ENCODE assay signal across 20 cellular contexts in the genomic region with DNA sequence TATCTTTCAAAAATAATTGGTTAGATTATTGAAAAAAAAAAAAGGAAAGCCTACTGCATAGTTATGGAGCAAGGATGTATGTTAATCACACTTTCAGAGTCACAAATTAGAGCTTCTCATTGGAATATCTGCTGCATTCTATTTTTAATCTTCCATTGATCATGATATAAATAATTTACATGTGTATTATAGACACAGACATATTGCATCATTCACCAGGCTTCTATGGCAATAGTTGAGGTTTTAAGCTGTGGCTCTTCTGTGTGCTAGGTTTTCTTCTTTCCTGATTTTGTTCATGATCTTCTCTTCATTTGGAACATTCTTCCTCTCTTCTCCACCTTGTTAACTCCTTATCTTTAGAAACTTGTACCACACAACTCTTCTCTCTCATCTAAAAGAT.
"Had no signal": no experiment of that assay in that cellular context is flagged by ENCODE, and none has a peak within 500 bp of the region (broad histone marks: within the 10 kb centered on the region; RNA-seq: fewer than 3 reads in every experiment).

No MANE protein-coding gene starts in this region.

- H3K27me3 Mint-ChIP-seq: activated CD8-positive, alpha-beta memory T cell treated with anti-CD3 and anti-CD28 coated beads, Interleukin-2, amount 10 ng/mL, durations not matched to agents 7 days and 5 days; activated naive CD4-positive, alpha-beta T cell treated with anti-CD3 and anti-CD28 coated beads, Interleukin-2, amount 50 U/mL, for 24 hours had no signal

- H3K27ac Mint-ChIP-seq: activated CD8-positive, alpha-beta memory T cell treated with anti-CD3 and anti-CD28 coated beads, Interleukin-2, amount 10 ng/mL, durations not matched to agents 7 days and 5 days; activated naive CD4-positive, alpha-beta T cell treated with anti-CD3 and anti-CD28 coated beads, Interleukin-2, amount 50 U/mL, for 24 hours; naive thymus-derived CD8-positive, alpha-beta T cell; stimulated activated effector memory CD8-positive, alpha-beta T cell treated with anti-CD3 and anti-CD28 coated beads, Interleukin-12 subunit alpha, Interleukin-12 subunit beta, amount 100 ng/mL, for 72 hours had no signal

- ATAC-seq: activated CD8-positive, alpha-beta memory T cell treated with anti-CD3 and anti-CD28 coated beads, Interleukin-2, amount 10 ng/mL, durations not matched to agents 7 days and 5 days; foreskin keratinocyte; left ventricle myocardium superior; naive thymus-derived CD8-positive, alpha-beta T cell; stimulated activated effector memory CD8-positive, alpha-beta T cell treated with anti-CD3 and anti-CD28 coated beads, Interleukin-12 subunit alpha, Interleukin-12 subunit beta, amount 100 ng/mL, for 72 hours had no signal

- DNase-seq: activated CD4-positive, alpha-beta T cell treated with anti-CD3 and anti-CD28 coated beads, Interleukin-2, amount 50 U/mL, for 48 hours; activated CD8-positive, alpha-beta memory T cell treated with anti-CD3 and anti-CD28 coated beads, Interleukin-2, amount 10 ng/mL, durations not matched to agents 7 days and 5 days; activated effector memory CD4-positive, alpha-beta T cell treated with Interleukin-2 at 50 U/mL for 16 hours; activated T-cell treated with anti-CD3 and anti-CD28 coated beads, Interleukin-2, amount 50 U/mL, for 1 hour; cortex of kidney; effector CD4-positive, alpha-beta T cell; foreskin keratinocyte; glutamatergic neuron; hypothalamus; kidney glomerular epithelial cell; left ventricle myocardium superior; mesenchymal stem cell; naive thymus-derived CD8-positive, alpha-beta T cell; thyroid gland; WERI-Rb-1 had no signal

- H3K27ac ChIP-seq: esophagus muscularis mucosa, foreskin keratinocyte, parathyroid adenoma, thyroid gland, WERI-Rb-1 had no signal

- H3K4me1 ChIP-seq: esophagus muscularis mucosa, foreskin keratinocyte, parathyroid adenoma, thyroid gland had no signal

- H3K79me2 ChIP-seq: parathyroid adenoma had no signal

- H3K36me3 ChIP-seq: esophagus muscularis mucosa, thyroid gland, WERI-Rb-1 had no signal

- H3K27me3 ChIP-seq: esophagus muscularis mucosa, foreskin keratinocyte, thyroid gland had no signal

- H3K36me3 Mint-ChIP-seq: stimulated activated effector memory CD8-positive, alpha-beta T cell treated with anti-CD3 and anti-CD28 coated beads, Interleukin-12 subunit alpha, Interleukin-12 subunit beta, amount 100 ng/mL, for 72 hours had no signal

- H3K9me3 ChIP-seq: thyroid gland had no signal

- H3K4me3 ChIP-seq: esophagus muscularis mucosa, thyroid gland had no signal

- H3K4me3 Mint-ChIP-seq: activated CD8-positive, alpha-beta memory T cell treated with anti-CD3 and anti-CD28 coated beads, Interleukin-2, amount 10 ng/mL, durations not matched to agents 7 days and 5 days; activated naive CD4-positive, alpha-beta T cell treated with anti-CD3 and anti-CD28 coated beads, Interleukin-2, amount 50 U/mL, for 24 hours; central memory CD8-positive, alpha-beta T cell; naive thymus-derived CD8-positive, alpha-beta T cell; stimulated activated effector memory CD8-positive, alpha-beta T cell treated with anti-CD3 and anti-CD28 coated beads, Interleukin-12 subunit alpha, Interleukin-12 subunit beta, amount 100 ng/mL, for 72 hours had no signal

- H2AFZ ChIP-seq: parathyroid adenoma had no signal

- H3K9ac ChIP-seq: parathyroid adenoma had no signal

- H3K9me3 Mint-ChIP-seq: stimulated activated effector memory CD8-positive, alpha-beta T cell treated with anti-CD3 and anti-CD28 coated beads, Interleukin-12 subunit alpha, Interleukin-12 subunit beta, amount 100 ng/mL, for 72 hours had no signal

- H3K4me1 Mint-ChIP-seq: activated naive CD4-positive, alpha-beta T cell treated with anti-CD3 and anti-CD28 coated beads, Interleukin-2, amount 50 U/mL, for 24 hours; central memory CD8-positive, alpha-beta T cell; stimulated activated effector memory CD8-positive, alpha-beta T cell treated with anti-CD3 and anti-CD28 coated beads, Interleukin-12 subunit alpha, Interleukin-12 subunit beta, amount 100 ng/mL, for 72 hours had no signal
